ENCODE assay signal across 24 cellular contexts in genomic region chr3:73815966-73816365, GRCh38.
"Had no signal": no experiment of that assay in that cellular context is flagged by ENCODE, and none has a peak within 500 bp of the region (broad histone marks: within the 10 kb centered on the region; RNA-seq: fewer than 3 reads in every experiment).

No MANE protein-coding gene starts in this region.

- H3K27ac Mint-ChIP-seq: dendritic cell treated with granulocyte-macrophage colony-stimulating factor and Interleukin-4, amounts not matched to agents 40 ng/mL and 50 ng/mL, for 4 days; effector memory CD8-positive, alpha-beta T cell; endodermal cell; immature natural killer cell; memory B cell; naive thymus-derived CD4-positive, alpha-beta T cell had no signal

- H3K27me3 Mint-ChIP-seq: dendritic cell treated with granulocyte-macrophage colony-stimulating factor and Interleukin-4, amounts not matched to agents 40 ng/mL and 50 ng/mL, for 4 days; effector memory CD8-positive, alpha-beta T cell; memory B cell; naive thymus-derived CD4-positive, alpha-beta T cell had no signal

- H3K36me3 ChIP-seq: colonic mucosa, esophagus squamous epithelium, gastroesophageal sphincter, heart left ventricle, left lung, lower lobe of right lung had no signal

- H3K27me3 ChIP-seq: colonic mucosa, esophagus squamous epithelium, gastroesophageal sphincter, heart left ventricle, hepatocyte, left lung had no signal

- H3K4me3 Mint-ChIP-seq: dendritic cell treated with granulocyte-macrophage colony-stimulating factor and Interleukin-4, amounts not matched to agents 40 ng/mL and 50 ng/mL, for 4 days; effector memory CD8-positive, alpha-beta T cell; endodermal cell; immature natural killer cell; memory B cell; naive thymus-derived CD4-positive, alpha-beta T cell had no signal

- H3K9me3 ChIP-seq: colonic mucosa, esophagus squamous epithelium, gastroesophageal sphincter, heart left ventricle, left lung, lower lobe of right lung had no signal

- H3K4me2 ChIP-seq: hepatocyte had no signal

- H3K36me3 Mint-ChIP-seq: immature natural killer cell, memory B cell had no signal

- H3K4me1 Mint-ChIP-seq: immature natural killer cell; memory B cell; naive thymus-derived CD4-positive, alpha-beta T cell had no signal

- DNase-seq: colonic mucosa; cortex of kidney; effector CD8-positive, alpha-beta T cell; effector memory CD8-positive, alpha-beta T cell; endodermal cell; esophagus squamous epithelium; foreskin fibroblast; heart left ventricle; hypothalamus; immature natural killer cell; islet precursor cell; left cardiac atrium; left lung; left ventricle myocardium superior; lower lobe of right lung; mesendoderm; midbrain; naive thymus-derived CD4-positive, alpha-beta T cell had no signal

- H2AFZ ChIP-seq: hepatocyte had no signal

- H3K4me1 ChIP-seq: colonic mucosa, gastroesophageal sphincter, left lung, lower lobe of right lung had no signal

- H3K27ac ChIP-seq: colonic mucosa, esophagus squamous epithelium, gastroesophageal sphincter, heart left ventricle, hepatocyte, left lung, lower lobe of right lung had no signal

- ATAC-seq: effector memory CD8-positive, alpha-beta T cell; gastroesophageal sphincter; heart left ventricle; left cardiac atrium; left lung; left ventricle myocardium superior; lower lobe of right lung; naive thymus-derived CD4-positive, alpha-beta T cell had no signal

- FAIRE-seq: endometrium, frontal cortex had no signal

- H3K4me3 ChIP-seq: colonic mucosa, esophagus squamous epithelium, gastroesophageal sphincter, heart left ventricle, hepatocyte, left lung, lower lobe of right lung had no signal
